15 cellular contexts compared by ENCODE assay signal in genomic region chr1:160704250-160704649, GRCh38. TPM values are rescaled to one million over a fixed set of nuclear protein-coding genes. Genes with fewer than 3 reads are reported as not detected.
DNase-seq lines count a peak whose midpoint lies in the region; ATAC-seq and TF ChIP-seq lines count a peak whose summit lies in the region.
"Had no signal": no experiment of that assay in that cellular context is flagged by ENCODE, and none has a peak within 500 bp of the region (broad histone marks: within the 10 kb centered on the region; RNA-seq: fewer than 3 reads in every experiment).

No MANE protein-coding gene starts in this region.

- H3K27ac Mint-ChIP-seq in CD8-positive, alpha-beta T cell = peak overlapping the region; percentile 80
- H3K27ac Mint-ChIP-seq in activated CD4-positive, alpha-beta memory T cell treated with anti-CD3 and anti-CD28 coated beads for 36 hours = peak overlapping the region; percentile 36

- CTCF ChIA-PET in CD8-positive, alpha-beta T cell (lab: Charles Lee) = interaction anchor here (0.7 to 1.6 kb wide), 4 partner anchors 12 to 149 kb away, joined by 3 to 7 read pairs (median 4); no protein-coding TSS in a partner anchor
- CTCF ChIA-PET in activated CD4-positive, alpha-beta memory T cell treated with anti-CD3 and anti-CD28 coated beads for 36 hours (lab: Charles Lee) = interaction anchor here (2.7 to 3.1 kb wide), 2 partner anchors 23 to 29 kb away, joined by 11 to 15 read pairs; no protein-coding TSS in a partner anchor

- ATAC-seq in CD8-positive, alpha-beta T cell = no peak
- ATAC-seq in lower lobe of right lung = peak; percentile 78 to 79

- peaks cover 69% of the 10 kb centered on the region for H3K4me1 Mint-ChIP-seq in CD8-positive, alpha-beta T cell (ENCODE audit: low read depth)
- peaks cover 68% of the 10 kb centered on the region for H3K4me1 Mint-ChIP-seq in activated CD4-positive, alpha-beta memory T cell treated with anti-CD3 and anti-CD28 coated beads for 36 hours (ENCODE audit: low read depth)

- intact Hi-C loops in CD8-positive, alpha-beta T cell (cut with DNase I, micrococcal nuclease) = no loop called here
- intact Hi-C loops in activated CD4-positive, alpha-beta memory T cell treated with anti-CD3 and anti-CD28 coated beads for 36 hours (cut with micrococcal nuclease) = no loop called here
- intact Hi-C loops in lower lobe of right lung (cut with DNase I) = no loop called here

- H4K20me1 ChIP-seq in Karpas-422 (ENCODE audit: insufficient read depth, low read depth, low read length) = no peaks in the 10 kb centered on the region

- no peaks in the 10 kb centered on the region for H3K9me3 ChIP-seq in CD8-positive, alpha-beta T cell (ENCODE audit: low read length)
- H3K9me3 ChIP-seq in Karpas-422 (ENCODE audit: low read length) = no peaks in the 10 kb centered on the region
- no peaks in the 10 kb centered on the region for H3K9me3 ChIP-seq in lower lobe of right lung
- H3K9me3 ChIP-seq: SK-N-SH, tibial artery had no signal

- TF ChIP-seq CTCF in CD8-positive, alpha-beta T cell (IDR thresholded peaks at IDR 0.05) = no peak
- no peak for TF ChIP-seq CTCF in lower lobe of right lung (IDR thresholded peaks at IDR 0.05)

- H3K79me2 ChIP-seq in Karpas-422 (ENCODE audit: low read length) = no peaks in the 10 kb centered on the region

- no peak overlapping the region for H2AFZ ChIP-seq in Karpas-422 (ENCODE audit: low read length)

- H3K9me3 Mint-ChIP-seq in CD8-positive, alpha-beta T cell = no peaks in the 10 kb centered on the region
- H3K9me3 Mint-ChIP-seq in activated CD4-positive, alpha-beta memory T cell treated with anti-CD3 and anti-CD28 coated beads for 36 hours = no peaks in the 10 kb centered on the region

- H3K36me3 Mint-ChIP-seq in CD8-positive, alpha-beta T cell = peaks cover 60% of the 10 kb centered on the region
- peaks cover 41% of the 10 kb centered on the region for H3K36me3 Mint-ChIP-seq in activated CD4-positive, alpha-beta memory T cell treated with anti-CD3 and anti-CD28 coated beads for 36 hours

- no peak overlapping the region for H3K27ac ChIP-seq in CD8-positive, alpha-beta T cell (ENCODE audit: low read depth, low read length)
- H3K27ac ChIP-seq in Karpas-422 (ENCODE audit: low read length) (no peak overlapping the region), lower lobe of right lung (no peak overlapping the region)
- H3K27ac ChIP-seq: tibial artery had no signal

- DNase-seq in CD8-positive, alpha-beta T cell = no peak
- peak; percentile 41 for DNase-seq in Karpas-422
- DNase-seq in activated CD4-positive, alpha-beta memory T cell treated with anti-CD3 and anti-CD28 coated beads for 36 hours = no peak
- DNase-seq in lower lobe of right lung = peak; percentile 52
- no peak for DNase-seq in foreskin melanocyte
- DNase-seq in NCI-H82 treated with DMSO at 0.1 percent for 48 hours (lab: John Stamatoyannopoulos, UW; ENCODE audit: unreplicated experiment) = no peak
- DNase-seq in stimulated activated CD4-positive, alpha-beta T cell treated with anti-CD3 and anti-CD28 coated beads, Interleukin-2, amount 100 ng/mL, for 48 hours = no peak
- DNase-seq in dermis blood vessel endothelial cell = no peak
- DNase-seq: activated CD8-positive, alpha-beta memory T cell treated with anti-CD3 and anti-CD28 coated beads, Interleukin-2, amount 50 U/mL, for 4 hours; caudate nucleus; DMS 273 treated with DMSO at 0.1 percent for 48 hours; NCI-H2171; SK-N-SH had no signal

- H3K4me1 ChIP-seq in CD8-positive, alpha-beta T cell (ENCODE audit: insufficient read depth, low read length) = peaks cover 92% of the 10 kb centered on the region
- H3K4me1 ChIP-seq in Karpas-422 (ENCODE audit: low read length) = peaks cover 39% of the 10 kb centered on the region
- H3K4me1 ChIP-seq in lower lobe of right lung = peaks cover 38% of the 10 kb centered on the region
- H3K4me1 ChIP-seq: tibial artery had no signal

- H3K27me3 ChIP-seq in CD8-positive, alpha-beta T cell (ENCODE audit: insufficient read depth, low read length) = no peaks in the 10 kb centered on the region
- no peaks in the 10 kb centered on the region for H3K27me3 ChIP-seq in Karpas-422 (ENCODE audit: low read length)
- H3K27me3 ChIP-seq in lower lobe of right lung (ENCODE audit: low read depth) = no peaks in the 10 kb centered on the region
- H3K27me3 ChIP-seq: tibial artery had no signal

- H3K4me3 ChIP-seq in CD8-positive, alpha-beta T cell (ENCODE audit: low read depth, low read length) = no peak overlapping the region
- H3K4me3 ChIP-seq in Karpas-422 (ENCODE audit: low read length) = no peak overlapping the region
- H3K4me3 ChIP-seq in lower lobe of right lung = no peak overlapping the region
- H3K4me3 ChIP-seq: tibial artery had no signal

- H3K27me3 Mint-ChIP-seq in CD8-positive, alpha-beta T cell (ENCODE audit: low read depth) = no peaks in the 10 kb centered on the region
- H3K27me3 Mint-ChIP-seq in activated CD4-positive, alpha-beta memory T cell treated with anti-CD3 and anti-CD28 coated beads for 36 hours = no peaks in the 10 kb centered on the region

- peak overlapping the region; percentile 61 for H3K4me3 Mint-ChIP-seq in CD8-positive, alpha-beta T cell
- H3K4me3 Mint-ChIP-seq in activated CD4-positive, alpha-beta memory T cell treated with anti-CD3 and anti-CD28 coated beads for 36 hours = peak overlapping the region; percentile 39

- no peaks in the 10 kb centered on the region for H3K9me2 ChIP-seq in Karpas-422 (replicated peaks; ENCODE audit: insufficient read depth, low read length)
- H3K9me2 ChIP-seq: SK-N-SH had no signal

- peaks cover 6% of the 10 kb centered on the region for H3K36me3 ChIP-seq in CD8-positive, alpha-beta T cell (ENCODE audit: insufficient read depth, low read length)
- H3K36me3 ChIP-seq in Karpas-422 (ENCODE audit: insufficient read depth, low read length) = no peaks in the 10 kb centered on the region
- H3K36me3 ChIP-seq in lower lobe of right lung = no peaks in the 10 kb centered on the region
- H3K36me3 ChIP-seq: tibial artery had no signal

- H3K9ac ChIP-seq in Karpas-422 (ENCODE audit: low read length) = no peak overlapping the region
- H3K9ac ChIP-seq: SK-N-SH had no signal

- H3K4me2 ChIP-seq in Karpas-422 (ENCODE audit: low read depth, low read length, poor library complexity, severe bottlenecking) = peak overlapping the region; percentile 42
- H3K4me2 ChIP-seq: SK-N-SH had no signal

- POLR2A ChIA-PET in CD8-positive, alpha-beta T cell (lab: Charles Lee) = no interaction called here
- POLR2A ChIA-PET in activated CD4-positive, alpha-beta memory T cell treated with anti-CD3 and anti-CD28 coated beads for 36 hours (lab: Charles Lee) = interaction anchor here (0.8 to 1.6 kb wide), 2 partner anchors 18 to 21 kb away, joined by 3 read pairs; no protein-coding TSS in a partner anchor

RNA-seq across cellular contexts. Expression of gene CD48, which starts 7.4 kb away (rescaled TPM):
- total RNA-seq in CD8-positive, alpha-beta T cell = 100 to 1,000 TPM; 397 to 399 TPM
- 26.9 and 56.3 TPM in 2 replicates for total RNA-seq in Karpas-422 (2014; rRNA removed; shearing (Covaris generic); ENCODE audit: low replicate concordance)
- 100 to 1,000 TPM; 190 to 194 TPM for total RNA-seq in activated CD4-positive, alpha-beta memory T cell treated with anti-CD3 and anti-CD28 coated beads for 36 hours
- total RNA-seq in lower lobe of right lung (26.3 TPM), dermis blood vessel endothelial cell (not detected in 2 replicates)
- total RNA-seq: HT1080 had no signal

RNA-seq across cellular contexts. Expression of gene SLAMF7, which starts 34.8 kb away (rescaled TPM):
- 10 to 100 TPM; 13.3 to 14.8 TPM for total RNA-seq in CD8-positive, alpha-beta T cell
- total RNA-seq in Karpas-422 (2014; rRNA removed; shearing (Covaris generic); ENCODE audit: low replicate concordance) = 0.15 and 0.76 TPM in 2 replicates
- total RNA-seq in activated CD4-positive, alpha-beta memory T cell treated with anti-CD3 and anti-CD28 coated beads for 36 hours = 10 to 100 TPM; 11.4 to 15.9 TPM
- total RNA-seq in lower lobe of right lung (7.9 TPM), dermis blood vessel endothelial cell (not detected in 2 replicates)

RNA-seq across cellular contexts. Expression of gene SLAMF1, which starts 57.4 kb away (rescaled TPM):
- total RNA-seq in CD8-positive, alpha-beta T cell = 10 to 100 TPM; 12.8 to 18.6 TPM
- total RNA-seq in Karpas-422 (2014; rRNA removed; shearing (Covaris generic); ENCODE audit: low replicate concordance) = 0.30 and 1.1 TPM in 2 replicates
- total RNA-seq in activated CD4-positive, alpha-beta memory T cell treated with anti-CD3 and anti-CD28 coated beads for 36 hours = 100 to 1,000 TPM; 166 TPM
- total RNA-seq in lower lobe of right lung (1.4 TPM), dermis blood vessel endothelial cell (not detected in 2 replicates)

Comparison
In these comparisons a context has a peak if more than half of its experiments do, and no peak if none do; other contexts are left out.
1. DNase-seq: peak in Karpas-422 (single experiment) and lower lobe of right lung (single experiment); none in CD8-positive, alpha-beta T cell (0 of 7), activated CD4-positive, alpha-beta memory T cell treated with anti-CD3 and anti-CD28 coated beads for 36 hours (single experiment), foreskin melanocyte (single experiment), NCI-H82 treated with DMSO at 0.1 percent for 48 hours (single experiment), stimulated activated CD4-positive, alpha-beta T cell treated with anti-CD3 and anti-CD28 coated beads, Interleukin-2, amount 100 ng/mL, for 48 hours (0 of 2) and dermis blood vessel endothelial cell (single experiment).
2. RNA of gene CD48, which starts 7.4 kb away (total RNA-seq): 397 to 399 TPM in CD8-positive, alpha-beta T cell, 190 to 194 TPM in activated CD4-positive, alpha-beta memory T cell treated with anti-CD3 and anti-CD28 coated beads for 36 hours, 26.9 to 56.3 TPM in Karpas-422 and 26.3 TPM in lower lobe of right lung (single experiment); not detected in dermis blood vessel endothelial cell; every median in the first group is over 10 times any median in the second.
3. RNA of gene SLAMF1, which starts 57.4 kb away (total RNA-seq): 166 TPM in activated CD4-positive, alpha-beta memory T cell treated with anti-CD3 and anti-CD28 coated beads for 36 hours; 12.8 to 18.6 TPM in CD8-positive, alpha-beta T cell, 1.4 TPM in lower lobe of right lung (single experiment), 0.30 to 1.1 TPM in Karpas-422 and not detected in dermis blood vessel endothelial cell; every median in the first group is over 4 times any median in the second.